In genomic region chr3:109005443-109005842, GRCh38 we compare ENCODE assay signal across 32 cellular contexts. TPM values are rescaled to one million over a fixed set of nuclear protein-coding genes. Genes with fewer than 3 reads are reported as not detected.
"Had no signal": no experiment of that assay in that cellular context is flagged by ENCODE, and none has a peak within 500 bp of the region (broad histone marks: within the 10 kb centered on the region; RNA-seq: fewer than 3 reads in every experiment).

No MANE protein-coding gene starts in this region.

- H3K4me3 Mint-ChIP-seq: immature natural killer cell; naive B cell; natural killer cell; stimulated activated effector memory CD8-positive, alpha-beta T cell treated with anti-CD3 and anti-CD28 coated beads, Interleukin-12 subunit alpha, Interleukin-12 subunit beta, amount 100 ng/mL, for 72 hours; stimulated activated naive CD8-positive, alpha-beta T cell treated with anti-CD3 and anti-CD28 coated beads, Interleukin-15, Interleukin-2, amounts not matched to agents 100 ng/mL and 50 ng/mL, for 24 hours had no signal

- H3K79me2 ChIP-seq: hepatocyte had no signal

- ATAC-seq: left colon; left lung; lower lobe of right lung; natural killer cell; pancreas; right cardiac atrium; stimulated activated effector memory CD8-positive, alpha-beta T cell treated with anti-CD3 and anti-CD28 coated beads, Interleukin-12 subunit alpha, Interleukin-12 subunit beta, amount 100 ng/mL, for 72 hours; upper lobe of right lung had no signal

- DNase-seq: immature natural killer cell; kidney; left colon; left lung; lower lobe of right lung; mammary epithelial cell; mesenchymal stem cell; naive B cell; natural killer cell; nucleus accumbens; pancreas; posterior cingulate gyrus; retina; right cardiac atrium; sigmoid colon; small intestine; spleen; stimulated activated CD4-positive, alpha-beta T cell treated with anti-CD3 and anti-CD28 coated beads, Interleukin-4, amount 100 ng/mL, for 24 hours; stimulated activated naive CD4-positive, alpha-beta T cell; tibial artery; trophoblast cell; upper lobe of right lung had no signal

- H3K4me1 ChIP-seq: left lung, lower lobe of right lung, pancreas, prostate gland, sigmoid colon, spleen, suprapubic skin, tibial artery, upper lobe of right lung had no signal

- H3K36me3 ChIP-seq: left lung, lower lobe of right lung, pancreas, prostate gland, sigmoid colon, spleen, suprapubic skin, thoracic aorta, tibial artery, upper lobe of right lung had no signal

- H3K4me2 ChIP-seq: hepatocyte had no signal

- H3K27ac ChIP-seq: hepatocyte, left lung, lower lobe of right lung, pancreas, prostate gland, sigmoid colon, spleen, suprapubic skin, thoracic aorta, tibial artery, upper lobe of right lung had no signal

- H3K4me3 ChIP-seq: hepatocyte, left lung, lower lobe of right lung, pancreas, prostate gland, sigmoid colon, spleen, suprapubic skin, thoracic aorta, tibial artery, upper lobe of right lung had no signal

- H3K27ac Mint-ChIP-seq: immature natural killer cell; naive B cell; natural killer cell; stimulated activated effector memory CD8-positive, alpha-beta T cell treated with anti-CD3 and anti-CD28 coated beads, Interleukin-12 subunit alpha, Interleukin-12 subunit beta, amount 100 ng/mL, for 72 hours; stimulated activated naive CD8-positive, alpha-beta T cell treated with anti-CD3 and anti-CD28 coated beads, Interleukin-15, Interleukin-2, amounts not matched to agents 100 ng/mL and 50 ng/mL, for 24 hours had no signal

- H3K9me3 ChIP-seq: left lung, lower lobe of right lung, pancreas, prostate gland, sigmoid colon, spleen, suprapubic skin, thoracic aorta, tibial artery, upper lobe of right lung had no signal

- H3K4me1 Mint-ChIP-seq: immature natural killer cell; naive B cell; natural killer cell; stimulated activated effector memory CD8-positive, alpha-beta T cell treated with anti-CD3 and anti-CD28 coated beads, Interleukin-12 subunit alpha, Interleukin-12 subunit beta, amount 100 ng/mL, for 72 hours had no signal

- H3K27me3 ChIP-seq: hepatocyte, left lung, pancreas, sigmoid colon, spleen, suprapubic skin, tibial artery, upper lobe of right lung had no signal

- H2AFZ ChIP-seq: hepatocyte had no signal

- H3K9me3 Mint-ChIP-seq: immature natural killer cell; naive B cell; stimulated activated effector memory CD8-positive, alpha-beta T cell treated with anti-CD3 and anti-CD28 coated beads, Interleukin-12 subunit alpha, Interleukin-12 subunit beta, amount 100 ng/mL, for 72 hours; stimulated activated naive CD8-positive, alpha-beta T cell treated with anti-CD3 and anti-CD28 coated beads, Interleukin-15, Interleukin-2, amounts not matched to agents 100 ng/mL and 50 ng/mL, for 24 hours had no signal

- H3K36me3 Mint-ChIP-seq: immature natural killer cell; naive B cell; natural killer cell; stimulated activated effector memory CD8-positive, alpha-beta T cell treated with anti-CD3 and anti-CD28 coated beads, Interleukin-12 subunit alpha, Interleukin-12 subunit beta, amount 100 ng/mL, for 72 hours had no signal

RNA-seq across cellular contexts. Expression of gene GUCA1C, which starts 51.8 kb away (rescaled TPM):
- total RNA-seq: hepatocyte, kidney, left colon, left lung, liver, lower lobe of right lung, mammary epithelial cell, natural killer cell, osteoblast, prostate gland, right cardiac atrium, sigmoid colon, spleen, subcutaneous adipose tissue, suprapubic skin, thoracic aorta, upper lobe of right lung had no signal
- polyA plus RNA-seq: hepatocyte, immature natural killer cell, liver, neural cell, right cardiac atrium, sigmoid colon, small intestine, spleen had no signal
